8 cellular contexts compared by ENCODE assay signal in the genomic region with DNA sequence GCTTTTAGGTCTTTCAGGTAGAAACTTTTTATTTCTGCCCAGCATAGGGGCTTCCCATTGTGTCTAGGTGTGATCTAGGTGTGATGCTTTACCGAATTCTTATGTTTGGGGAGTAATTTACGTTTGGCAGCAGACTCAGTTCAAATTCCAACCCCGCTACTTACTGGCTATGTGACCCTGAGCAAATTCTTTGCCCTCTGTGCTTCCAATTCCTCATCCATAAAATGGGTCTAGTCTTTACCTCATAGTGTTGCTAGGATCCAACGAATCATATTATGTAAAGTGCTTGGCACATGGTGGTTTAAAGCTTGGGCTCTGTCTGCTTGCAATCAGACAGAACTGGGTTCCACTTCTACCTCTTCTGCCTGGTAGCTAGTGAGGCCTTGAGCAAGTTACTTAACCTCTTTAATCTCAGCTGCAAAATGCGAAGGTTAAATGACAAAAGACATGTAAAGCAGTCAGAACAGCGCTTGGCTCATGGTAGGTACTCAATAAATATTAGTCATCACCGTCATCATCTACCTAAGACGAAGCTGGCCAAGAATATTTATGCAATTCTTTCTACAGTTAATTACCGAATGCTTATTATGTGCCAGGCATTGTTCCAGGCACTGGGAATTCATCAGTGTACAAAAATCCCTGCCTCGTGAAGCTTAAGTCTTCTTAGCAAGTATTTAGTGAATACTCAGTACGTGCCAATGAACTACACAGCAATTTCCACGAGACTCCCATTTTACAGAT. TPM values are rescaled to one million over a fixed set of nuclear protein-coding genes. Genes with fewer than 3 reads are reported as not detected.
DNase-seq lines count a peak whose midpoint lies in the region; ATAC-seq and TF ChIP-seq lines count a peak whose summit lies in the region.

No MANE protein-coding gene starts in this region.

- no peak for TF ChIP-seq CTCF in MM.1S (IDR thresholded peaks at IDR 0.05; ENCODE audit: low read length)
- no peak for TF ChIP-seq CTCF in neural crest cell (conservative IDR thresholded peaks at IDR 0.05)

- H3K4me1 ChIP-seq in BLaER1 treated with 17β-estradiol and CSF1 and Interleukin-3, amounts not matched to agents 10 nM and 100 nM: peaks cover 38 to 76% (median 52%) of the 10 kb centered on the region in 10 experiments
- peaks cover 27% of the 10 kb centered on the region for H3K4me1 ChIP-seq in MM.1S (ENCODE audit: low read length)

- H3K27me3 ChIP-seq in BLaER1 treated with 17β-estradiol and CSF1 and Interleukin-3, amounts not matched to agents 10 nM and 100 nM: peaks cover 0 to 9% (median 0%) of the 10 kb centered on the region in 11 experiments; a peak in 2 of 22 replicates
- peaks cover 13% of the 10 kb centered on the region for H3K27me3 ChIP-seq in MM.1S (replicated peaks; ENCODE audit: insufficient read depth, low read length)

- peaks cover 0 to 10% (median 0%) of the 10 kb centered on the region in 11 experiments; a peak in 3 of 22 replicates for H3K9me3 ChIP-seq in BLaER1 treated with 17β-estradiol and CSF1 and Interleukin-3, amounts not matched to agents 10 nM and 100 nM (replicated peaks in 1 of 11)
- no peaks in the 10 kb centered on the region for H3K9me3 ChIP-seq in MM.1S (replicated peaks; ENCODE audit: insufficient read depth, low read length)

- peak overlapping the region; percentile 73 to 99 (median 96) for H3K4me3 ChIP-seq in BLaER1 treated with 17β-estradiol and CSF1 and Interleukin-3, amounts not matched to agents 10 nM and 100 nM
- H3K4me3 ChIP-seq in MM.1S (ENCODE audit: low read length): peak overlapping the region; percentile 94

- H3K27me3 Mint-ChIP-seq in effector memory CD8-positive, alpha-beta T cell: peaks cover 2 to 15% of the 10 kb centered on the region in 2 donors
- peaks cover 18% of the 10 kb centered on the region for H3K27me3 Mint-ChIP-seq in neural crest cell (ENCODE audit: low read depth)

- H3K79me2 ChIP-seq in MM.1S (ENCODE audit: low read length): peaks cover 59% of the 10 kb centered on the region

- peaks cover 25 to 27% of the 10 kb centered on the region in 2 donors for H3K4me1 Mint-ChIP-seq in effector memory CD8-positive, alpha-beta T cell (ENCODE audit: low read depth in 2 of 2)
- peaks cover 25% of the 10 kb centered on the region for H3K4me1 Mint-ChIP-seq in neural crest cell

- H3K4me3 Mint-ChIP-seq in effector memory CD8-positive, alpha-beta T cell: peak overlapping the region; percentile 83
- H3K4me3 Mint-ChIP-seq in neural crest cell: peak overlapping the region; percentile 87

- H3K9me3 Mint-ChIP-seq in effector memory CD8-positive, alpha-beta T cell: no peaks in the 10 kb centered on the region
- H3K9me3 Mint-ChIP-seq in neural crest cell: no peaks in the 10 kb centered on the region

- peaks cover 39 to 49% (median 45%) of the 10 kb centered on the region in 11 experiments for H3K36me3 ChIP-seq in BLaER1 treated with 17β-estradiol and CSF1 and Interleukin-3, amounts not matched to agents 10 nM and 100 nM
- H3K36me3 ChIP-seq in MM.1S (replicated peaks; ENCODE audit: insufficient read depth, low read length): 0 out of 2 replicates have a peak, but pooled peaks cover 7% of the 10 kb centered on the region

- peaks cover 6% of the 10 kb centered on the region for H3K36me3 Mint-ChIP-seq in effector memory CD8-positive, alpha-beta T cell (ENCODE audit: insufficient read depth)
- H3K36me3 Mint-ChIP-seq in neural crest cell (ENCODE audit: low read depth): no peaks in the 10 kb centered on the region

- H3K4me2 ChIP-seq in BLaER1 treated with 17β-estradiol and CSF1 and Interleukin-3, amounts not matched to agents 10 nM and 100 nM: peak overlapping the region; percentile 76 to 98 (median 95)
- H3K4me2 ChIP-seq in MM.1S (ENCODE audit: low read depth, low read length): peak overlapping the region; percentile 93

- no peak for ATAC-seq in effector memory CD8-positive, alpha-beta T cell (replicated peaks)
- ATAC-seq in HG03439 (IDR thresholded peaks at IDR 0.05; ENCODE audit: unreplicated experiment) (no peak), HG03159 (IDR thresholded peaks at IDR 0.05; ENCODE audit: unreplicated experiment) (no peak)

- H3K9me2 ChIP-seq in MM.1S (replicated peaks; ENCODE audit: insufficient read depth, low read length): no peaks in the 10 kb centered on the region

- no peak for DNase-seq in MM.1S
- no peak for DNase-seq in effector memory CD8-positive, alpha-beta T cell
- DNase-seq in neural crest cell (ENCODE audit: low read depth, low spot score): no peak
- no peak for DNase-seq in T1000 (lab: John Stamatoyannopoulos, UW)
- DNase-seq in hypothalamus (lab: John Stamatoyannopoulos, UW): no peak

- H3K27ac ChIP-seq in BLaER1 treated with 17β-estradiol and CSF1 and Interleukin-3, amounts not matched to agents 10 nM and 100 nM: peak overlapping the region; percentile 85 to 97 (median 92); a peak in 21 of 22 replicates
- H3K27ac ChIP-seq in MM.1S (ENCODE audit: low read length): no peak overlapping the region; the same call in 1 of the 2 replicates

- H3F3A ChIP-seq in MM.1S (ENCODE audit: insufficient read depth, low read length): no peaks in the 10 kb centered on the region

- peaks cover 53 to 58% (median 55%) of the 10 kb centered on the region in 11 experiments; a peak in 21 of 22 replicates for H4K20me1 ChIP-seq in BLaER1 treated with 17β-estradiol and CSF1 and Interleukin-3, amounts not matched to agents 10 nM and 100 nM
- peaks cover 30% of the 10 kb centered on the region for H4K20me1 ChIP-seq in MM.1S (ENCODE audit: insufficient read depth, low read length)

- H2AFZ ChIP-seq in MM.1S (ENCODE audit: low read length): peak overlapping the region; percentile 76

- peak overlapping the region; percentile 84 to 90 for H3K27ac Mint-ChIP-seq in effector memory CD8-positive, alpha-beta T cell
- no peak overlapping the region for H3K27ac Mint-ChIP-seq in neural crest cell (ENCODE audit: unreplicated experiment)

- H3K9ac ChIP-seq in BLaER1 treated with 17β-estradiol and CSF1 and Interleukin-3, amounts not matched to agents 10 nM and 100 nM: peak overlapping the region; percentile 89 to 98 (median 94)
- H3K9ac ChIP-seq in MM.1S (ENCODE audit: low read length): peak overlapping the region; percentile 92

RNA-seq across cellular contexts. Expression of a gene that starts 1.0 kb away (rescaled TPM):
- 93.9 and 97.7 TPM in 2 replicates for total RNA-seq in neural crest cell

RNA-seq across cellular contexts. Expression of a gene that starts 25.6 kb away (rescaled TPM):
- not detected in 2 replicates for total RNA-seq in neural crest cell
